In genomic region chr10:75803816-75804576, GRCh38 we compare ENCODE assay signal across 1 cellular context.
TF ChIP-seq lines count a peak whose summit lies in the region.

No MANE protein-coding gene starts in this region.

TF ChIP-seq in GM23338, 12 proteins besides CTCF, POLR2A, EP300 and RAD21 (continued from another document):
- no peak for TF ChIP-seq ZNF462 (CRISPR knock-in tag; IDR thresholded peaks at IDR 0.05)
